7 cellular contexts compared by ENCODE assay signal in genomic region chr2:196166876-196167275, GRCh38.
DNase-seq lines count a peak whose midpoint lies in the region; ATAC-seq lines count a peak whose summit lies in the region.

No MANE protein-coding gene starts in this region.

- peak; percentile 9 for ATAC-seq in GM18511 (IDR thresholded peaks at IDR 0.05; ENCODE audit: unreplicated experiment)
- no peak for ATAC-seq in GM18498 (IDR thresholded peaks at IDR 0.05; ENCODE audit: unreplicated experiment)

- DNase-seq in NCI-H226 (peak; percentile 61), amygdala (lab: John Stamatoyannopoulos, UW) (no peak), germinal center (ENCODE audit: low spot score) (no peak)
- DNase-seq in central memory CD4-positive, alpha-beta T cell = peak; percentile 55

- H3K27ac ChIP-seq in skin epidermis = peak overlapping the region in 11 of 21 experiments; percentile 14 to 99 (median 38)

- peak overlapping the region in 6 of 7 experiments; percentile 2 to 99 (median 92) for H3K4me3 ChIP-seq in skin epidermis

Comparison
In these comparisons a context has a peak if more than half of its experiments do, and no peak if none do; other contexts are left out.
1. DNase-seq: peak in NCI-H226 (single experiment) and central memory CD4-positive, alpha-beta T cell (single experiment); none in amygdala (0 of 56) and germinal center (single experiment).